In genomic region chr18:12038661-12039417, GRCh38 we compare ENCODE assay signal across 1 cellular context.
A peak's percentile ranks its signal among the peaks of the same experiment; 100 is the strongest.
TF ChIP-seq lines count a peak whose summit lies in the region.

No MANE protein-coding gene starts in this region.

TF ChIP-seq in K562, 482 proteins besides CTCF, POLR2A, EP300 and RAD21 (continued from another document and continues in another):
- 0 out of 4 replicates have a peak, but pooled peaks of 1 of the 2 experiments have one; percentile 47 for TF ChIP-seq UBTF (IDR thresholded peaks at IDR 0.05; ENCODE audit: borderline replicate concordance in 1 of 2, low read depth in 2 of 2, low read length in 2 of 2)
- TF ChIP-seq IRF9 (tag; IDR thresholded peaks at IDR 0.05), result no peak
- no peak for TF ChIP-seq NR2C2 (CRISPR knock-in tag; IDR thresholded peaks at IDR 0.05)
- TF ChIP-seq NR2C2 (tag; IDR thresholded peaks at IDR 0.05), result no peak
- no peak for TF ChIP-seq TFE3 (CRISPR knock-in tag; IDR thresholded peaks at IDR 0.05)
- no peak for TF ChIP-seq MCM7 (IDR thresholded peaks at IDR 0.05)
- no peak for TF ChIP-seq SMAD1 (IDR thresholded peaks at IDR 0.05; ENCODE audit: low read depth, low read length, partially characterized antibody)
- TF ChIP-seq STAG1 (CRISPR knock-in tag; IDR thresholded peaks at IDR 0.05; ENCODE audit: borderline replicate concordance), result peak; percentile 97; the same call in 1 of the 2 replicates
- peak; percentile 24; the same call in 1 of the 2 replicates for TF ChIP-seq L3MBTL2 (IDR thresholded peaks at IDR 0.05)
- peak; percentile 43; the same call in 1 of the 2 replicates for TF ChIP-seq CBFB (CRISPR knock-in tag; IDR thresholded peaks at IDR 0.05)
- TF ChIP-seq XRCC5 (IDR thresholded peaks at IDR 0.05; ENCODE audit: low read depth, low read length), result no peak
- no peak for TF ChIP-seq ILF3 (IDR thresholded peaks at IDR 0.05; ENCODE audit: borderline replicate concordance)
- TF ChIP-seq BCOR (IDR thresholded peaks at IDR 0.05), result peak; percentile 23; the same call in 1 of the 2 replicates
- no peak for TF ChIP-seq E2F4 (CRISPR knock-in tag; IDR thresholded peaks at IDR 0.05; ENCODE audit: low read depth)
- no peak for TF ChIP-seq ZNF699 (CRISPR knock-in tag; IDR thresholded peaks at IDR 0.05; ENCODE audit: insufficient replicate concordance)
- TF ChIP-seq JUND (IDR thresholded peaks at IDR 0.05; ENCODE audit: borderline replicate concordance, low read depth, low read length), result 0 out of 2 replicates have a peak, but pooled peaks have one; percentile 15
- no peak for TF ChIP-seq JUND (tag; IDR thresholded peaks at IDR 0.05; ENCODE audit: borderline replicate concordance, low read depth, low read length)
- no peak for TF ChIP-seq PBX2 (CRISPR knock-in tag; IDR thresholded peaks at IDR 0.05; ENCODE audit: low read depth)
- no peak for TF ChIP-seq PBX2 (tag; conservative IDR thresholded peaks at IDR 0.05; ENCODE audit: low read depth)
- TF ChIP-seq CSDE1 (IDR thresholded peaks at IDR 0.05), result no peak
- no peak for TF ChIP-seq ZNF408 (CRISPR knock-in tag; IDR thresholded peaks at IDR 0.05; ENCODE audit: low read depth)
- no peak for TF ChIP-seq RBM25 (IDR thresholded peaks at IDR 0.05; ENCODE audit: low read depth, low read length, severe bottlenecking)
- no peak for TF ChIP-seq ZBTB9 (CRISPR knock-in tag; IDR thresholded peaks at IDR 0.05)
- peak; percentile 66 to 74 for TF ChIP-seq NRF1 (conservative IDR thresholded peaks at IDR 0.05 in 1 of 2, IDR thresholded peaks at IDR 0.05 in 1 of 2)
- no peak for TF ChIP-seq ZNF143 (CRISPR knock-in tag; IDR thresholded peaks at IDR 0.05)
- no peak for TF ChIP-seq MNT (conservative IDR thresholded peaks at IDR 0.05)
- no peak for TF ChIP-seq CAMTA2 (CRISPR knock-in tag; conservative IDR thresholded peaks at IDR 0.05)
- TF ChIP-seq PKNOX1 (IDR thresholded peaks at IDR 0.05), result no peak
- no peak for TF ChIP-seq ZBTB33 (CRISPR knock-in tag; IDR thresholded peaks at IDR 0.05)
- no peak for TF ChIP-seq ZBTB26 (CRISPR knock-in tag; IDR thresholded peaks at IDR 0.05)
- no peak for TF ChIP-seq ZNF3 (CRISPR knock-in tag; IDR thresholded peaks at IDR 0.05)
- no peak for TF ChIP-seq ATF1 (CRISPR knock-in tag; IDR thresholded peaks at IDR 0.05)
- TF ChIP-seq ATF1 (tag; IDR thresholded peaks at IDR 0.05), result peak; percentile 10; the same call in 1 of the 2 replicates
- no peak for TF ChIP-seq ZNF740 (CRISPR knock-in tag; IDR thresholded peaks at IDR 0.05)
- no peak for TF ChIP-seq ZNF740 (tag; IDR thresholded peaks at IDR 0.05)
- no peak for TF ChIP-seq NONO (IDR thresholded peaks at IDR 0.05; ENCODE audit: low read depth in 2 of 2, low read length in 1 of 2)
- TF ChIP-seq ETV6 (IDR thresholded peaks at IDR 0.05; ENCODE audit: borderline replicate concordance in 1 of 2, low read depth in 2 of 2, low read length in 1 of 2), result no peak
- no peak for TF ChIP-seq ETV6 (CRISPR knock-in tag; IDR thresholded peaks at IDR 0.05; ENCODE audit: borderline replicate concordance)
- TF ChIP-seq MTA3 (IDR thresholded peaks at IDR 0.05; ENCODE audit: borderline replicate concordance), result peak; percentile 58; the same call in 1 of the 2 replicates
- no peak for TF ChIP-seq FOXA1 (IDR thresholded peaks at IDR 0.05; ENCODE audit: borderline replicate concordance)
- no peak for TF ChIP-seq E2F8 (IDR thresholded peaks at IDR 0.05; ENCODE audit: low read depth, partially characterized antibody)
